In genomic region chr22:39348909-39349505, GRCh38 we compare ENCODE assay signal across 1 cellular context.
A peak's percentile ranks its signal among the peaks of the same experiment; 100 is the strongest.
TF ChIP-seq lines count a peak whose summit lies in the region.

No MANE protein-coding gene starts in this region.

TF ChIP-seq in GM12878, 131 proteins besides CTCF, POLR2A, EP300 and RAD21:
- TF ChIP-seq ETV6 (conservative IDR thresholded peaks at IDR 0.05 in 1 of 2, IDR thresholded peaks at IDR 0.05 in 1 of 2; ENCODE audit: borderline replicate concordance in 1 of 2, low read depth in 1 of 2) (no peak), MTA2 (IDR thresholded peaks at IDR 0.05; ENCODE audit: low read depth) (no peak), ATF7 (IDR thresholded peaks at IDR 0.05; ENCODE audit: low read depth) (peak; percentile 96), ZBTB40 (IDR thresholded peaks at IDR 0.05; ENCODE audit: borderline replicate concordance) (0 out of 2 replicates have a peak, but pooled peaks have one; percentile 10), POU2F2 (IDR thresholded peaks at IDR 0.05; ENCODE audit: borderline replicate concordance, low read depth, low read length) (0 out of 3 replicates have a peak, but pooled peaks have one; percentile 3), RBBP5 (conservative IDR thresholded peaks at IDR 0.05) (no peak), GATAD2B (conservative IDR thresholded peaks at IDR 0.05; ENCODE audit: low read depth) (0 out of 2 replicates have a peak, but pooled peaks have one; percentile 5), JUND (IDR thresholded peaks at IDR 0.05; ENCODE audit: low read depth, low read length) (0 out of 2 replicates have a peak, but pooled peaks have one; percentile 35), PAX5 (IDR thresholded peaks at IDR 0.05; ENCODE audit: borderline replicate concordance, low read depth, low read length) (no peak)
TF ChIP-seq in GM12878: peak in this region for 5.
